ENCODE assay signal across 23 cellular contexts in genomic region chr3:58638586-58638985, GRCh38. TPM values are rescaled to one million over a fixed set of nuclear protein-coding genes. Genes with fewer than 3 reads are reported as not detected.
"Had no signal": no experiment of that assay in that cellular context is flagged by ENCODE, and none has a peak within 500 bp of the region (broad histone marks: within the 10 kb centered on the region; RNA-seq: fewer than 3 reads in every experiment).

No MANE protein-coding gene starts in this region.

- ATAC-seq: activated CD8-positive, alpha-beta T cell treated with anti-CD3 and anti-CD28 coated beads, Interleukin-2, amount 10 ng/mL, durations not matched to agents 7 days and 5 days; activated T-cell treated with anti-CD3 and anti-CD28 coated beads, Interleukin-2, amount 50 U/mL, for 4 hours; WTC11 had no signal

- DNase-seq: activated CD4-positive, alpha-beta T cell treated with anti-CD3 and anti-CD28 coated beads for 48 hours; activated CD4-positive, alpha-beta T cell treated with anti-CD3 and anti-CD28 coated beads, Interleukin-2, amount 50 U/mL, for 4 hours; activated CD4-positive, CD25-positive, alpha-beta regulatory T cell treated with anti-CD3 and anti-CD28 coated beads, Interleukin-2, amount 50 U/mL, for 72 hours; activated CD8-positive, alpha-beta T cell treated with anti-CD3 and anti-CD28 coated beads, Interleukin-2, amount 10 ng/mL, durations not matched to agents 7 days and 5 days; activated effector memory CD4-positive, alpha-beta T cell treated with anti-CD3 and anti-CD28 coated beads, Interleukin-2, amount 50 U/mL, for 16 hours; activated naive CD4-positive, alpha-beta T cell treated with anti-CD3 and anti-CD28 coated beads for 36 hours; activated T-cell treated with anti-CD3 and anti-CD28 coated beads, Interleukin-2, amount 50 U/mL, for 4 hours; cerebellar nuclear complex; KG1; NCI-H1092; NCI-H2029; NCI-H2107; NCI-H446 treated with DMSO at 0.1 percent for 48 hours; NCI-H526 treated with DMSO at 0.1 percent for 48 hours; NCI-H82; SIG-M5; SW 1271 had no signal

RNA-seq across cellular contexts. Expression of gene FAM3D, which starts 28.0 kb away (rescaled TPM):
- total RNA-seq: activated CD8-positive, alpha-beta T cell treated with anti-CD3 and anti-CD28 coated beads, Interleukin-2, amount 10 ng/mL, durations not matched to agents 7 days and 5 days; activated naive CD4-positive, alpha-beta T cell treated with anti-CD3 and anti-CD28 coated beads for 36 hours; activated T-cell treated with anti-CD3 and anti-CD28 coated beads, Interleukin-2, amount 50 U/mL, for 4 hours; cardiac septum; LHCN-M2; M059J; RPMI7951 had no signal
- polyA plus RNA-seq: IgD-negative memory B cell had no signal
